In genomic region chr5:78293856-78294249, GRCh38 we compare ENCODE assay signal across 8 cellular contexts. TPM values are rescaled to one million over a fixed set of nuclear protein-coding genes. Genes with fewer than 3 reads are reported as not detected.
A peak's percentile ranks its signal among the peaks of the same experiment; 100 is the strongest.
DNase-seq lines count a peak whose midpoint lies in the region; ATAC-seq, FAIRE-seq and TF ChIP-seq lines count a peak whose summit lies in the region.

No MANE protein-coding gene starts in this region.

- TF ChIP-seq CTCF in Calu3 (IDR thresholded peaks at IDR 0.05; ENCODE audit: unreplicated experiment) = no peak
- no peak for TF ChIP-seq CTCF in mammary epithelial cell (conservative IDR thresholded peaks at IDR 0.05 in 1 of 2, IDR thresholded peaks at IDR 0.05 in 1 of 2; ENCODE audit: extremely low read depth in 1 of 2, insufficient read depth in 1 of 2, low read depth in 1 of 2, low read length in 2 of 2)
- no peak for TF ChIP-seq CTCF in lower lobe of right lung (IDR thresholded peaks at IDR 0.05)

- peaks cover 26% of the 10 kb centered on the region for H3K36me3 Mint-ChIP-seq in Calu3 (ENCODE audit: insufficient read depth, unreplicated experiment)

- 0% methylated on average over 6 of the region's 6 CpGs for WGBS in mammary epithelial cell (ENCODE audit: low coverage, missing lambda C conversion rate)

- no peaks in the 10 kb centered on the region for H4K20me1 ChIP-seq in mammary epithelial cell (ENCODE audit: insufficient read depth, low read length)

- ATAC-seq in lower lobe of right lung = peak in 1 of 2 donors; percentile 0
- no peak for ATAC-seq in GM18517 (IDR thresholded peaks at IDR 0.05; ENCODE audit: unreplicated experiment)

- CTCF ChIA-PET in Calu3 (lab: Charles Lee) (interaction anchor here (1.1 to 2.5 kb wide), 2 partner anchors 25 to 67 kb away, joined by 3 to 11 read pairs; partner anchors contain the start of gene SCAMP1), mammary epithelial cell (lab: Charles Lee; ENCODE audit: low non-redundant PET) (no interaction called here)

- H3K9me3 ChIP-seq in mammary epithelial cell (replicated peaks; ENCODE audit: insufficient read depth, low read length) (no peaks in the 10 kb centered on the region), lower lobe of right lung (no peaks in the 10 kb centered on the region)

- peak overlapping the region; percentile 96 for H2AFZ ChIP-seq in mammary epithelial cell (ENCODE audit: low read depth, low read length)

- H3K27ac ChIP-seq in mammary epithelial cell (ENCODE audit: insufficient read depth, low read depth, low read length) (peak overlapping the region; percentile 82), lower lobe of right lung (peak overlapping the region; percentile 95)

- FAIRE-seq in urothelium cell line (lab: Jason Lieb, UNC) = no peak

- H3K79me2 ChIP-seq in mammary epithelial cell (ENCODE audit: insufficient read depth, low read length) = peaks cover 52% of the 10 kb centered on the region

- H3K4me3 ChIP-seq in mammary epithelial cell (replicated peaks in 1 of 3; ENCODE audit: insufficient read depth in 1 of 3, low read depth in 2 of 3, low read length in 3 of 3) (peak overlapping the region; percentile 90 to 99 (median 91)), lower lobe of right lung (peak overlapping the region; percentile 87)

- DNase-seq in Calu3 (no peak), LHCN-M2 (ENCODE audit: low read depth) (peak; percentile 21), mammary epithelial cell (peak; percentile 11), lower lobe of right lung (no peak), urothelium cell line (ENCODE audit: low spot score) (peak; percentile 5), NCI-H1092 treated with DMSO at 0.1 percent for 48 hours (lab: John Stamatoyannopoulos, UW) (no peak), NCI-H1048 (lab: John Stamatoyannopoulos, UW) (no peak)

- BruUV-seq in Calu3 (replicated peaks; lab: Mats Ljungman, UMichigan) = no TSS peak
- TSS peak; percentile 33 for BruUV-seq in mammary epithelial cell (replicated peaks; lab: Mats Ljungman, UMichigan)

- no peaks in the 10 kb centered on the region for H3K9me3 Mint-ChIP-seq in Calu3 (ENCODE audit: low read depth, unreplicated experiment)

- no peaks in the 10 kb centered on the region for H3K27me3 Mint-ChIP-seq in Calu3 (ENCODE audit: unreplicated experiment)

- H3K4me1 ChIP-seq in mammary epithelial cell (ENCODE audit: insufficient read depth, low read length) (peaks cover 4% of the 10 kb centered on the region), lower lobe of right lung (peaks cover 27% of the 10 kb centered on the region)

- peaks cover 33% of the 10 kb centered on the region for H3K4me1 Mint-ChIP-seq in Calu3 (ENCODE audit: low read depth, unreplicated experiment)

- H3K27me3 ChIP-seq in mammary epithelial cell (ENCODE audit: insufficient read depth, low read length) (no peaks in the 10 kb centered on the region), lower lobe of right lung (ENCODE audit: low read depth) (no peaks in the 10 kb centered on the region)

- H3K4me3 Mint-ChIP-seq in Calu3 (ENCODE audit: low read depth, unreplicated experiment) = peak overlapping the region; percentile 79

- H3K9ac ChIP-seq in mammary epithelial cell (ENCODE audit: insufficient read depth, low read length) = peak overlapping the region; percentile 93

- peak overlapping the region; percentile 75 for H3K4me2 ChIP-seq in mammary epithelial cell (ENCODE audit: insufficient read depth, low read depth, low read length)

- intact Hi-C loops in Calu3 (cut with micrococcal nuclease; ENCODE audit: unreplicated experiment) = loop anchor here (2.0 kb wide), 1 partner anchor 67 kb away; the partner anchor contains the start of gene SCAMP1
- intact Hi-C loops in mammary epithelial cell (cut with micrococcal nuclease) = loop anchor here (1.0 to 2.0 kb wide), 3 partner anchors 25 to 427 kb away; partner anchors contain the start of gene SCAMP1
- intact Hi-C loops in lower lobe of right lung (cut with DNase I) = no loop called here

- in situ Hi-C loops in mammary epithelial cell (cut with MboI; ENCODE audit: low sequenced_read_pairs in 2 of 2) = loop anchor here in 1 of 2 donors (10.0 kb wide), 1 partner anchor 71 kb away; the partner anchor contains the start of gene SCAMP1

- no peaks in the 10 kb centered on the region for H3K36me3 ChIP-seq in mammary epithelial cell (ENCODE audit: insufficient read depth, low read length)
- H3K36me3 ChIP-seq in lower lobe of right lung = no peaks in the 10 kb centered on the region

- dilution Hi-C loops in mammary epithelial cell (cut with HindIII; ENCODE audit: low sequenced_read_pairs) = no loop called here

- H3K27ac Mint-ChIP-seq in Calu3 (ENCODE audit: unreplicated experiment) = peak overlapping the region; percentile 80

RNA-seq across cellular contexts. Expression of gene AP3B1, which starts 0.6 kb away (rescaled TPM):
- total RNA-seq in Calu3 (2022) (65.8 and 66.9 TPM in 2 replicates), LHCN-M2 (2014; rRNA removed) (51.9 and 64.6 TPM in 2 replicates), mammary epithelial cell (10 to 100 TPM; 53.2 to 55.0 TPM), lower lobe of right lung (40.0 TPM)
- polyA plus RNA-seq in LHCN-M2 (2012) = 33.5 TPM
- polyA plus RNA-seq in mammary epithelial cell = 34.8 TPM
- polyA minus RNA-seq in mammary epithelial cell = 65.0 TPM

Comparison
In these comparisons a context has a peak if more than half of its experiments do, and no peak if none do; other contexts are left out.
1. DNase-seq: peak in LHCN-M2 (single experiment), mammary epithelial cell (single experiment) and urothelium cell line (single experiment); none in Calu3 (single experiment), lower lobe of right lung (single experiment), NCI-H1092 treated with DMSO at 0.1 percent for 48 hours (single experiment) and NCI-H1048 (single experiment).